Comparison of ENCODE assay signal across 8 cellular contexts in genomic region chr4:109559983-109560686, GRCh38. TPM values are rescaled to one million over a fixed set of nuclear protein-coding genes. Genes with fewer than 3 reads are reported as not detected.
DNase-seq lines count a peak whose midpoint lies in the region; ATAC-seq and TF ChIP-seq lines count a peak whose summit lies in the region.

Gene MCUB (plus strand): TSS chr4:109560246. CDS start chr4:109560338, 92 bp downstream.

- H3K27me3 ChIP-seq in adipocyte (replicated peaks; ENCODE audit: control insufficient read depth, insufficient read depth, low read length), result no peaks in the 10 kb centered on the region
- H3K27me3 ChIP-seq in upper lobe of right lung, result no peaks in the 10 kb centered on the region

- peak; percentile 92 for ATAC-seq in HG02588 (IDR thresholded peaks at IDR 0.05; ENCODE audit: unreplicated experiment)
- peak; percentile 92 to 94 (median 93) for ATAC-seq in T-cell (replicated peaks in 1 of 4)
- ATAC-seq in left cardiac atrium, result peak; percentile 98 to 99
- peak; percentile 98 for ATAC-seq in upper lobe of right lung

- no peak for TF ChIP-seq CTCF in GM12865 (IDR thresholded peaks at IDR 0.05; ENCODE audit: insufficient read depth, low read depth, low read length, missing control alignments)
- no peak for TF ChIP-seq CTCF in NB4 (IDR thresholded peaks at IDR 0.05; ENCODE audit: low read depth, low read length)
- TF ChIP-seq CTCF in progenitor cell of endocrine pancreas (IDR thresholded peaks at IDR 0.05; ENCODE audit: unreplicated experiment), result no peak
- no peak for TF ChIP-seq CTCF in upper lobe of right lung (IDR thresholded peaks at IDR 0.05)

- peak within 1 kb of the TSS; percentile 76 for H3K27ac ChIP-seq in upper lobe of right lung

- H3K27ac Mint-ChIP-seq in T-cell (peak within 1 kb of the TSS; percentile 96 to 97), progenitor cell of endocrine pancreas (peak within 1 kb of the TSS; percentile 78)

- CTCF ChIA-PET in T-cell (lab: Charles Lee), result interaction anchor here in 1 of 2 donors (0.7 to 1.5 kb wide), 7 partner anchors 14 to 143 kb away, joined by 3 to 6 read pairs (median 3); partner anchors contain the start of genes CASP6 and SEC24B

- DNase-seq in GM12865 (ENCODE audit: low read depth) (peak; percentile 96), NB4 (ENCODE audit: low read depth) (peak; percentile 74), T-cell (peak; percentile 81 to 95 (median 91)), adipocyte (ENCODE audit: low read depth) (peak; percentile 90), left cardiac atrium (peak; percentile 93), progenitor cell of endocrine pancreas (ENCODE audit: low spot score, unreplicated experiment) (peak; percentile 65), upper lobe of right lung (peak; percentile 93)

- peak within 1 kb of the TSS; percentile 89 to 97 (median 96) for H3K4me3 Mint-ChIP-seq in T-cell
- H3K4me3 Mint-ChIP-seq in progenitor cell of endocrine pancreas (ENCODE audit: low read depth), result peak within 1 kb of the TSS; percentile 76

- H3K36me3 ChIP-seq in adipocyte (ENCODE audit: control insufficient read depth, insufficient read depth, low read length, severe bottlenecking), result no peaks in the 10 kb centered on the region
- H3K36me3 ChIP-seq in upper lobe of right lung, result no peaks in the 10 kb centered on the region

- H3K4me3 ChIP-seq in GM12865 (ENCODE audit: low read depth, low read length) (peak within 1 kb of the TSS; percentile 59), NB4 (ENCODE audit: low read depth, low read length) (peak within 1 kb of the TSS; percentile 53), adipocyte (ENCODE audit: low read length) (peak within 1 kb of the TSS; percentile 91), upper lobe of right lung (peak within 1 kb of the TSS; percentile 69)

- H3K4me1 Mint-ChIP-seq in T-cell (peaks cover 59 to 63% (median 62%) of the 10 kb centered on the region in 3 donors), progenitor cell of endocrine pancreas (ENCODE audit: low read depth) (peaks cover 3% of the 10 kb centered on the region)

- H3K9me3 Mint-ChIP-seq in T-cell, result no peaks in the 10 kb centered on the region
- no peaks in the 10 kb centered on the region for H3K9me3 Mint-ChIP-seq in progenitor cell of endocrine pancreas (ENCODE audit: low read depth)

- H3K27me3 Mint-ChIP-seq in T-cell (no peaks in the 10 kb centered on the region), progenitor cell of endocrine pancreas (peaks cover 47% of the 10 kb centered on the region)

- TF ChIP-seq POLR2A in NB4 (IDR thresholded peaks at IDR 0.05; ENCODE audit: extremely low read depth, insufficient read length), result no peak

- H3K9me3 ChIP-seq in adipocyte (ENCODE audit: control insufficient read depth, low read length) (no peaks in the 10 kb centered on the region), upper lobe of right lung (no peaks in the 10 kb centered on the region)

- H3K36me3 Mint-ChIP-seq in T-cell, result peaks cover 23% of the 10 kb centered on the region
- peaks cover 7% of the 10 kb centered on the region for H3K36me3 Mint-ChIP-seq in progenitor cell of endocrine pancreas (ENCODE audit: insufficient read depth)

- POLR2A ChIA-PET in T-cell (lab: Charles Lee), result interaction anchor here (0.6 to 1.1 kb wide), 8 partner anchors 12 to 88 kb away, joined by 3 to 13 read pairs (median 6); no protein-coding TSS in a partner anchor

- intact Hi-C loops in left cardiac atrium (cut with DNase I) (loop anchor here (10.0 kb wide), 3 partner anchors 65 to 125 kb away; partner anchors contain the start of gene SEC24B (in 1 of the 2)), upper lobe of right lung (cut with DNase I) (no loop called here)

- H3K9ac ChIP-seq in adipocyte (ENCODE audit: low read length), result peak within 1 kb of the TSS; percentile 86

- H3K4me1 ChIP-seq in adipocyte (ENCODE audit: control insufficient read depth, insufficient read depth, low read length), result peaks cover 9% of the 10 kb centered on the region
- peaks cover 9% of the 10 kb centered on the region for H3K4me1 ChIP-seq in upper lobe of right lung

RNA-seq across cellular contexts. Expression of gene MCUB, which starts in this region (rescaled TPM):
- 100 to 1,000 TPM in 4 of 5 donors, 10 to 100 TPM in 1; 88.9 to 139 (median 122) TPM for total RNA-seq in T-cell
- total RNA-seq in left cardiac atrium, result 10 to 100 TPM; 25.9 to 27.7 TPM
- 3.9 and 4.0 TPM in 2 replicates for total RNA-seq in progenitor cell of endocrine pancreas
- 14.8 TPM for total RNA-seq in upper lobe of right lung

Comparison
In these comparisons a context has a peak if more than half of its experiments do, and no peak if none do; other contexts are left out.
1. Peak in every context shown above with its lines: DNase-seq, ATAC-seq, H3K4me3 ChIP-seq and H3K27ac ChIP-seq.